In the genomic region with DNA sequence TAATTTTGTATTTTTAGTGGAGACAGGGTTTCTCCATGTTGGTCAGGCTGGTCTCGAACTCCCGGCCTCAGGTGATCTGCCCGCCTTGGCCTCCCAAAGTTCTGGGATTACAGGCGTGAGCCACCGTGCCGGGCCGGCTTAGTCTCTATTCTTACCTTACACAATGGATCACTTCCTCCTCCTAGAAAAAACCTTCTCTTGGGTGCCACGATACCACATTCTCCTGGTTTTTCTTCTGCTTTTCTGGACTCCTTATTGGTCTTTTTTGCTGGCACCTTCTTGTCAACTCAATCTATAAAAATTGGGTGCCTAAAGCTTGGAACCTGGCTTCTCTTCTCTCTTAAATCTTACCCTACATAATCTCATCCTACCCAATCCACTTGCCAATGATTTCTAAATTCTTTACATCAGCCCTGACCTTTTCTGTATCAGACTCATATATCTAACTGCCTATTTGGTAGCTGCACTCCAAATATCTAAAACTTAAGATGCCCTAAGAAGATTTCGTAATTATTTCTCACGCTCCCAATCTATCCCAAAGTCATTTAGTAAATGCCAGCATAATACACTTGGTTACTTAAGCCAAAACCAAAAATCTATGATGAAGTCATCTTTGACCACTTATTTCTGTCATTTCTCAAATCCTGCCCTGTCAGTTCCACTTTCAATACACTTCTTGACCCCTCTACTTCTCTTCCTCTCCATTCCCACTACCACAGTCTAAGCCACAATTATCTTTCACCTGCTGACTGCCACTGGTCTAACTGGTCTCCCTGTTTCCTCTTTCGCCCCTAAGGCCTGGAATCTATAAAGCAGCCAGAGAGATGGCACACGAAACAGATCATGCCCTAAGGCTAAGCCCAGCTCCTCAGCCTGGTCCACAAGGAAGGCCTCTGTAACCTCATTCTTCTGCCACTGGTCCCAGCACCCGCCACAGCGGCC, we compare ENCODE assay signal across 8 cellular contexts. TPM values are rescaled to one million over a fixed set of nuclear protein-coding genes. Genes with fewer than 3 reads are reported as not detected.
DNase-seq lines count a peak whose midpoint lies in the region; ATAC-seq lines count a peak whose summit lies in the region.

No MANE protein-coding gene starts in this region.

- H3K27ac ChIP-seq in angular gyrus (ENCODE audit: low read depth, low read length) (peak overlapping the region; percentile 92), mesenchymal stem cell (ENCODE audit: low read length, poor library complexity, severe bottlenecking) (peak overlapping the region; percentile 12)

- no peak overlapping the region for H2AFZ ChIP-seq in mesenchymal stem cell (ENCODE audit: low read depth, low read length)

- 71% methylated on average over 14 of the region's 14 CpGs for WGBS in mesenchymal stem cell

- ATAC-seq in GM19035 (IDR thresholded peaks at IDR 0.05; ENCODE audit: unreplicated experiment) (peak; percentile 16), HG03342 (IDR thresholded peaks at IDR 0.05; ENCODE audit: unreplicated experiment) (peak; percentile 10)

- H2AK5ac ChIP-seq in mesenchymal stem cell (ENCODE audit: low read length, severe bottlenecking): no peak overlapping the region

- H4K8ac ChIP-seq in mesenchymal stem cell (ENCODE audit: low read length): no peak overlapping the region

- peaks cover 49 to 52% of the 10 kb centered on the region in 2 experiments for H3K36me3 ChIP-seq in mesenchymal stem cell (ENCODE audit: control insufficient read depth in 1 of 2, insufficient read depth in 2 of 2, low read depth in 1 of 2, low read length in 2 of 2)

- H2BK5ac ChIP-seq in mesenchymal stem cell (ENCODE audit: low read depth, low read length, poor library complexity, severe bottlenecking): no peak overlapping the region

- H3K4me2 ChIP-seq in mesenchymal stem cell (ENCODE audit: low read length, poor library complexity, severe bottlenecking): peak overlapping the region; percentile 55

- no peaks in the 10 kb centered on the region for H3K9me3 ChIP-seq in mesenchymal stem cell (ENCODE audit: control insufficient read depth, low read length)

- peak overlapping the region; percentile 97 for H3K9ac ChIP-seq in mesenchymal stem cell (ENCODE audit: low read length)

- peak overlapping the region; percentile 90 to 95 for H3K4me3 ChIP-seq in mesenchymal stem cell (ENCODE audit: insufficient read depth in 1 of 2, low read depth in 1 of 2, low read length in 2 of 2)

- H2BK15ac ChIP-seq in mesenchymal stem cell (ENCODE audit: low read depth, poor library complexity, severe bottlenecking): no peak overlapping the region

- H3K27me3 ChIP-seq in mesenchymal stem cell (ENCODE audit: control insufficient read depth in 1 of 2, insufficient read depth in 1 of 2, low read length in 2 of 2): no peaks in the 10 kb centered on the region

- DNase-seq in mesenchymal stem cell (no peak), mucosa of gallbladder (ENCODE audit: low spot score) (no peak), NCI-H2196 (lab: John Stamatoyannopoulos, UW; ENCODE audit: unreplicated experiment) (no peak), NCI-H69 (lab: John Stamatoyannopoulos, UW) (no peak), NCI-H510A treated with DMSO at 0.1 percent for 48 hours (lab: John Stamatoyannopoulos, UW) (no peak)

- H2BK120ac ChIP-seq in mesenchymal stem cell (ENCODE audit: low read depth, low read length): no peak overlapping the region

- H3K18ac ChIP-seq in mesenchymal stem cell (ENCODE audit: low read depth in 1 of 2, low read length in 2 of 2): no peak overlapping the region

- peak overlapping the region in 1 of 2 experiments; percentile 19 for H3K4ac ChIP-seq in mesenchymal stem cell (ENCODE audit: low read depth in 1 of 2, low read length in 2 of 2)

- H2BK12ac ChIP-seq in mesenchymal stem cell (ENCODE audit: low read length in 2 of 2): no peak overlapping the region

- H3K4me1 ChIP-seq in mesenchymal stem cell (ENCODE audit: control insufficient read depth, insufficient read depth, low read depth, low read length): peaks cover 11% of the 10 kb centered on the region

- H3K79me1 ChIP-seq in mesenchymal stem cell (replicated peaks; ENCODE audit: low read length, poor library complexity, severe bottlenecking): peaks cover 37% of the 10 kb centered on the region

- H4K91ac ChIP-seq in mesenchymal stem cell (ENCODE audit: low read length): no peak overlapping the region

- peak overlapping the region in 1 of 2 experiments; percentile 8 for H3K14ac ChIP-seq in mesenchymal stem cell (ENCODE audit: low read length in 2 of 2)

- H3K23ac ChIP-seq in mesenchymal stem cell (ENCODE audit: low read length in 2 of 2): no peak overlapping the region

RNA-seq across cellular contexts. Expression of a gene that starts 43.2 kb away (rescaled TPM):
- polyA plus RNA-seq in mesenchymal stem cell (2013, experiment 1 of 2): 31.9 TPM
- 31.5 TPM for polyA plus RNA-seq in mesenchymal stem cell (2013, experiment 2 of 2)
- 33.3 TPM for total RNA-seq in mucosa of gallbladder

RNA-seq across cellular contexts. Expression of a gene that starts 54.9 kb away (rescaled TPM):
- polyA plus RNA-seq in mesenchymal stem cell (2013, experiment 1 of 2): not detected
- polyA plus RNA-seq in mesenchymal stem cell (2013, experiment 2 of 2): not detected
- total RNA-seq in mucosa of gallbladder: 0.09 TPM
